8 cellular contexts compared by ENCODE assay signal in genomic region chr2:169798718-169799495, GRCh38.
DNase-seq lines count a peak whose midpoint lies in the region; TF ChIP-seq lines count a peak whose summit lies in the region.

SSB (plus strand) TSS chr2:169798871; CDS start chr2:169800961, 2,090 bp downstream.

- H3K27me3 Mint-ChIP-seq in nephron (ENCODE audit: low read depth) = no peaks in the 10 kb centered on the region
- no peaks in the 10 kb centered on the region for H3K27me3 Mint-ChIP-seq in stimulated activated naive CD8-positive, alpha-beta T cell treated with anti-CD3 and anti-CD28 coated beads, Interleukin-15, Interleukin-2, amounts not matched to agents 100 ng/mL and 50 ng/mL, for 24 hours

- H3K4me3 ChIP-seq in LNCaP clone FGC (ENCODE audit: low read depth, low read length) (peak within 1 kb of the TSS; percentile 80), fibroblast of pulmonary artery (replicated peaks; ENCODE audit: low read depth, low read length) (peak within 1 kb of the TSS; percentile 74)

- peak within 1 kb of the TSS; percentile 84 to 90 (median 90) for H3K4me3 Mint-ChIP-seq in nephron
- H3K4me3 Mint-ChIP-seq in stimulated activated naive CD8-positive, alpha-beta T cell treated with anti-CD3 and anti-CD28 coated beads, Interleukin-15, Interleukin-2, amounts not matched to agents 100 ng/mL and 50 ng/mL, for 24 hours = peak within 1 kb of the TSS; percentile 92

- H3K9me3 Mint-ChIP-seq in nephron = no peaks in the 10 kb centered on the region
- H3K9me3 Mint-ChIP-seq in stimulated activated naive CD8-positive, alpha-beta T cell treated with anti-CD3 and anti-CD28 coated beads, Interleukin-15, Interleukin-2, amounts not matched to agents 100 ng/mL and 50 ng/mL, for 24 hours = no peaks in the 10 kb centered on the region

- TF ChIP-seq CTCF in LNCaP clone FGC (IDR thresholded peaks at IDR 0.05; ENCODE audit: control insufficient read depth, extremely low read depth, insufficient read depth) = no peak
- TF ChIP-seq CTCF in fibroblast of pulmonary artery (IDR thresholded peaks at IDR 0.05; ENCODE audit: low read length, missing control alignments) = no peak
- TF ChIP-seq CTCF in nephron (IDR thresholded peaks at IDR 0.05; ENCODE audit: unreplicated experiment in 3 of 3) = no peak

- H3K4me1 Mint-ChIP-seq in nephron = peaks cover 18% of the 10 kb centered on the region
- H3K4me1 Mint-ChIP-seq in stimulated activated naive CD8-positive, alpha-beta T cell treated with anti-CD3 and anti-CD28 coated beads, Interleukin-15, Interleukin-2, amounts not matched to agents 100 ng/mL and 50 ng/mL, for 24 hours (ENCODE audit: low read depth) = peaks cover 42% of the 10 kb centered on the region

- peak; percentile 93 for DNase-seq in EH (ENCODE audit: low read depth)
- peak; percentile 68 for DNase-seq in GOT3 (lab: John Stamatoyannopoulos, UW)
- DNase-seq in LNCaP clone FGC (ENCODE audit: low read depth) = peak; percentile 73
- peak; percentile 35 to 79 for DNase-seq in SHP77 (lab: John Stamatoyannopoulos, UW)
- DNase-seq in activated effector memory CD4-positive, alpha-beta T cell treated with Interleukin-2 at 50 U/mL for 16 hours = peak; percentile 91
- DNase-seq in fibroblast of pulmonary artery (ENCODE audit: low read depth) = peak; percentile 93

- H3K27ac Mint-ChIP-seq in nephron = peak within 1 kb of the TSS; percentile 74 to 95 (median 86)
- H3K27ac Mint-ChIP-seq in stimulated activated naive CD8-positive, alpha-beta T cell treated with anti-CD3 and anti-CD28 coated beads, Interleukin-15, Interleukin-2, amounts not matched to agents 100 ng/mL and 50 ng/mL, for 24 hours = peak within 1 kb of the TSS; percentile 89

- H3K36me3 Mint-ChIP-seq in nephron (ENCODE audit: low read depth) = peaks cover 17% of the 10 kb centered on the region
- peaks cover 22% of the 10 kb centered on the region for H3K36me3 Mint-ChIP-seq in stimulated activated naive CD8-positive, alpha-beta T cell treated with anti-CD3 and anti-CD28 coated beads, Interleukin-15, Interleukin-2, amounts not matched to agents 100 ng/mL and 50 ng/mL, for 24 hours (ENCODE audit: low read depth)

Comparison
In these comparisons a context has a peak if more than half of its experiments do, and no peak if none do; other contexts are left out.
1. Peak in every context shown above with its lines: DNase-seq and H3K4me3 ChIP-seq.